In genomic region chr9:126326228-126327015, GRCh38 we compare ENCODE assay signal across 8 cellular contexts. TPM values are rescaled to one million over a fixed set of nuclear protein-coding genes. Genes with fewer than 3 reads are reported as not detected.
DNase-seq lines count a peak whose midpoint lies in the region; ATAC-seq and TF ChIP-seq lines count a peak whose summit lies in the region.

A gene with protein sequence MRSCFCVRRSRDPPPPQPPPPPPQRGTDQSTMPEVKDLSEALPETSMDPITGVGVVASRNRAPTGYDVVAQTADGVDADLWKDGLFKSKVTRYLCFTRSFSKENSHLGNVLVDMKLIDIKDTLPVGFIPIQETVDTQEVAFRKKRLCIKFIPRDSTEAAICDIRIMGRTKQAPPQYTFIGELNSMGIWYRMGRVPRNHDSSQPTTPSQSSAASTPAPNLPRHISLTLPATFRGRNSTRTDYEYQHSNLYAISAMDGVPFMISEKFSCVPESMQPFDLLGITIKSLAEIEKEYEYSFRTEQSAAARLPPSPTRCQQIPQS (plus strand): TSS chr9:126326829. CDS start chr9:126326930, 101 bp downstream.

- H3K27ac Mint-ChIP-seq in naive thymus-derived CD4-positive, alpha-beta T cell = peak within 1 kb of the TSS; percentile 70 to 89 (median 84)

- peaks cover 0 to 11% (median 11%) of the 10 kb centered on the region in 3 donors for H3K9me3 ChIP-seq in esophagus squamous epithelium
- peaks cover 0 to 5% (median 0%) of the 10 kb centered on the region in 3 experiments for H3K9me3 ChIP-seq in naive thymus-derived CD4-positive, alpha-beta T cell (ENCODE audit: control insufficient read depth in 2 of 3, low read length in 3 of 3)

- H3K4me1 Mint-ChIP-seq in naive thymus-derived CD4-positive, alpha-beta T cell = peaks cover 7 to 39% (median 14%) of the 10 kb centered on the region in 7 donors

- H3K27ac ChIP-seq in esophagus squamous epithelium (peak within 1 kb of the TSS; percentile 81 to 90 (median 88)), substantia nigra (ENCODE audit: low read depth, low read length, poor library complexity, severe bottlenecking) (peak within 1 kb of the TSS; percentile 98)
- peak within 1 kb of the TSS; percentile 59 for H3K27ac ChIP-seq in naive thymus-derived CD4-positive, alpha-beta T cell (ENCODE audit: low read depth, low read length)

- H3K9me3 Mint-ChIP-seq in naive thymus-derived CD4-positive, alpha-beta T cell = peaks cover 0 to 9% (median 0%) of the 10 kb centered on the region in 11 donors

- peaks cover 6 to 44% (median 14%) of the 10 kb centered on the region in 3 donors for H3K4me1 ChIP-seq in esophagus squamous epithelium
- peaks cover 4 to 41% of the 10 kb centered on the region in 2 donors for H3K4me1 ChIP-seq in naive thymus-derived CD4-positive, alpha-beta T cell (ENCODE audit: control insufficient read depth in 2 of 2, insufficient read depth in 2 of 2, low read length in 2 of 2)

- peak within 1 kb of the TSS; percentile 73 for H3K4me3 ChIP-seq in NB4 (ENCODE audit: low read depth, low read length)
- peak within 1 kb of the TSS; percentile 48 to 81 (median 62) for H3K4me3 ChIP-seq in esophagus squamous epithelium
- peak within 1 kb of the TSS; percentile 46 for H3K4me3 ChIP-seq in naive thymus-derived CD4-positive, alpha-beta T cell (ENCODE audit: low read length)

- TF ChIP-seq CTCF in NB4 (IDR thresholded peaks at IDR 0.05; ENCODE audit: low read depth, low read length) (no peak), esophagus squamous epithelium (IDR thresholded peaks at IDR 0.05) (no peak)

- CTCF ChIA-PET in naive thymus-derived CD4-positive, alpha-beta T cell (lab: Charles Lee) = interaction anchor here (0.7 to 1.6 kb wide), 5 partner anchors 9 to 173 kb away, joined by 3 to 9 read pairs (median 4); no protein-coding TSS in a partner anchor

- POLR2A ChIA-PET in naive thymus-derived CD4-positive, alpha-beta T cell (lab: Charles Lee) = interaction anchor here (1.0 kb wide), 1 partner anchor 164 kb away, joined by 5 read pairs; no protein-coding TSS in a partner anchor

- H3K27me3 ChIP-seq in esophagus squamous epithelium = no peaks in the 10 kb centered on the region
- H3K27me3 ChIP-seq in naive thymus-derived CD4-positive, alpha-beta T cell (ENCODE audit: control insufficient read depth in 2 of 2, insufficient read depth in 2 of 2, low read length in 2 of 2) = no peaks in the 10 kb centered on the region

- intact Hi-C loops in esophagus squamous epithelium (cut with DNase I) = no loop called here
- intact Hi-C loops in naive thymus-derived CD4-positive, alpha-beta T cell (cut with micrococcal nuclease) = loop anchor here (5.0 kb wide), 2 partner anchors 71 to 146 kb away; no protein-coding TSS in a partner anchor

- ATAC-seq in naive thymus-derived CD4-positive, alpha-beta T cell = peak; percentile 89

- TF ChIP-seq POLR2A in NB4 (IDR thresholded peaks at IDR 0.05; ENCODE audit: extremely low read depth, insufficient read length) (no peak), esophagus squamous epithelium (IDR thresholded peaks at IDR 0.05) (no peak)

- H3K4me3 Mint-ChIP-seq in naive thymus-derived CD4-positive, alpha-beta T cell = peak within 1 kb of the TSS; percentile 73 to 89 (median 87)

- peak; percentile 47 for DNase-seq in EH (ENCODE audit: low read depth)
- peak; percentile 53 for DNase-seq in NB4 (ENCODE audit: low read depth)
- DNase-seq in activated T-cell treated with anti-CD3 and anti-CD28 coated beads, Interleukin-2, amount 50 U/mL, for 48 hours = peak; percentile 42 to 64
- no peak for DNase-seq in esophagus squamous epithelium (lab: John Stamatoyannopoulos, UW)
- peak; percentile 37 to 67 (median 57) for DNase-seq in naive thymus-derived CD4-positive, alpha-beta T cell
- peak in 16 of 49 donors; percentile 22 to 79 (median 42) for DNase-seq in substantia nigra (lab: John Stamatoyannopoulos, UW)
- DNase-seq in NCI-H2107 treated with DMSO at 0.1 percent for 48 hours (lab: John Stamatoyannopoulos, UW; ENCODE audit: unreplicated experiment) = no peak
- no peak for DNase-seq in NCI-H2029 treated with DMSO at 0.1 percent for 48 hours (lab: John Stamatoyannopoulos, UW)

- H3K36me3 Mint-ChIP-seq in naive thymus-derived CD4-positive, alpha-beta T cell = peaks cover 0 to 8% (median 3%) of the 10 kb centered on the region in 5 donors

- WGBS in esophagus squamous epithelium, 2 donors = 28 to 67% methylated on average over 1 to 3 of the region's 94 CpGs

- H3K27me3 Mint-ChIP-seq in naive thymus-derived CD4-positive, alpha-beta T cell = peaks cover 0 to 42% (median 0%) of the 10 kb centered on the region in 5 donors

- H3K36me3 ChIP-seq in esophagus squamous epithelium = no peaks in the 10 kb centered on the region
- no peaks in the 10 kb centered on the region for H3K36me3 ChIP-seq in naive thymus-derived CD4-positive, alpha-beta T cell (ENCODE audit: control insufficient read depth in 2 of 3, insufficient read depth in 3 of 3, low read length in 3 of 3)

RNA-seq across cellular contexts. Expression of the gene that starts here (rescaled TPM):
- 10 to 100 TPM in 1 of 4 donors, 1 to 10 TPM in 3; 3.2 to 13.2 (median 5.3) TPM for total RNA-seq in esophagus squamous epithelium
- total RNA-seq in naive thymus-derived CD4-positive, alpha-beta T cell = 1 to 10 TPM; 3.0 to 9.7 (median 4.2) TPM
- polyA plus RNA-seq in naive thymus-derived CD4-positive, alpha-beta T cell = 1 to 10 TPM; 1.6 to 2.3 TPM

Comparison
In these comparisons a context has a peak if more than half of its experiments do, and no peak if none do; other contexts are left out.
1. DNase-seq: peak in EH (single experiment), NB4 (single experiment), activated T-cell treated with anti-CD3 and anti-CD28 coated beads, Interleukin-2, amount 50 U/mL, for 48 hours (2 of 2) and naive thymus-derived CD4-positive, alpha-beta T cell (9 of 9); none in esophagus squamous epithelium (single experiment), NCI-H2107 treated with DMSO at 0.1 percent for 48 hours (single experiment) and NCI-H2029 treated with DMSO at 0.1 percent for 48 hours (single experiment).
2. Peak in every context shown above with its lines, with median percentiles within 50 percentile points of each other: H3K4me3 ChIP-seq and H3K27ac ChIP-seq.